In the genomic region with DNA sequence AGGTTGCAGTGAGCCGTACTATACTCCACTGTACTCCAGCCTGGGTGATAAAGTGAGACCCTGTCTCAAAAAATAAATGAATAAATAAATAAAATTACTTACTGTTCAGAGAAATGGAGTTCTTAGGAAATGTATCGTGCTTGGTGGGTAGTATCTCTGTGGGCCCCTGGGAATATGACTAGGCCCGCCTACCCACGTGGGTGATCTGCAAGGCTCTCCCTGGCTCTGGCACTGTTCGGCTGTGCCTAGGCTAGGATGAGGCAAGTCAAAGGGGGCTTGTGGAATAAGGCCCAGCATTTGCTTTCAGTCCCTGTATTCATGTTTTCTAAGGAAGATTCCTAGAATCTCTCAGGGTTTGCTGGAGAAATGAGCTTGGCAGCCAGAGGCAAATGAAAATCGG, we compare ENCODE assay signal across 1 cellular context.
TF ChIP-seq lines count a peak whose summit lies in the region.

No MANE protein-coding gene starts in this region.

TF ChIP-seq in IMR-90, 13 proteins besides CTCF, POLR2A, EP300 and RAD21:
- no peak for TF ChIP-seq RCOR1 (IDR thresholded peaks at IDR 0.05; ENCODE audit: insufficient replicate concordance, low read length)
- TF ChIP-seq, protein P1, sequence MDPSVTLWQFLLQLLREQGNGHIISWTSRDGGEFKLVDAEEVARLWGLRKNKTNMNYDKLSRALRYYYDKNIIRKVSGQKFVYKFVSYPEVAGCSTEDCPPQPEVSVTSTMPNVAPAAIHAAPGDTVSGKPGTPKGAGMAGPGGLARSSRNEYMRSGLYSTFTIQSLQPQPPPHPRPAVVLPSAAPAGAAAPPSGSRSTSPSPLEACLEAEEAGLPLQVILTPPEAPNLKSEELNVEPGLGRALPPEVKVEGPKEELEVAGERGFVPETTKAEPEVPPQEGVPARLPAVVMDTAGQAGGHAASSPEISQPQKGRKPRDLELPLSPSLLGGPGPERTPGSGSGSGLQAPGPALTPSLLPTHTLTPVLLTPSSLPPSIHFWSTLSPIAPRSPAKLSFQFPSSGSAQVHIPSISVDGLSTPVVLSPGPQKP (IDR thresholded peaks at IDR 0.05; ENCODE audit: borderline replicate concordance, low read depth, low read length) = no peak
- TF ChIP-seq, protein P2, sequence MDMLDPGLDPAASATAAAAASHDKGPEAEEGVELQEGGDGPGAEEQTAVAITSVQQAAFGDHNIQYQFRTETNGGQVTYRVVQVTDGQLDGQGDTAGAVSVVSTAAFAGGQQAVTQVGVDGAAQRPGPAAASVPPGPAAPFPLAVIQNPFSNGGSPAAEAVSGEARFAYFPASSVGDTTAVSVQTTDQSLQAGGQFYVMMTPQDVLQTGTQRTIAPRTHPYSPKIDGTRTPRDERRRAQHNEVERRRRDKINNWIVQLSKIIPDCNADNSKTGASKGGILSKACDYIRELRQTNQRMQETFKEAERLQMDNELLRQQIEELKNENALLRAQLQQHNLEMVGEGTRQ (IDR thresholded peaks at IDR 0.05; ENCODE audit: low read depth, low read length) = no peak
- TF ChIP-seq FOS (IDR thresholded peaks at IDR 0.05; ENCODE audit: low read depth, low read length) = no peak
- TF ChIP-seq MAZ (IDR thresholded peaks at IDR 0.05; ENCODE audit: borderline replicate concordance, low read depth, low read length) = no peak
- TF ChIP-seq SMC3 (IDR thresholded peaks at IDR 0.05; ENCODE audit: low read depth, low read length) = no peak
- no peak for TF ChIP-seq BHLHE40 (IDR thresholded peaks at IDR 0.05; ENCODE audit: low read depth, low read length)
- no peak for TF ChIP-seq MXI1 (IDR thresholded peaks at IDR 0.05; ENCODE audit: borderline replicate concordance, low read depth, low read length)
- no peak for TF ChIP-seq CHD1 (IDR thresholded peaks at IDR 0.05; ENCODE audit: low read depth, low read length)
- TF ChIP-seq MAFK (IDR thresholded peaks at IDR 0.05; ENCODE audit: low read depth, low read length) = no peak
- no peak for TF ChIP-seq NFE2L2 (IDR thresholded peaks at IDR 0.05; ENCODE audit: low read depth, low read length)
TF ChIP-seq in IMR-90: peak in this region for 0.
